Comparison of ENCODE assay signal across 1 cellular context in the genomic region with DNA sequence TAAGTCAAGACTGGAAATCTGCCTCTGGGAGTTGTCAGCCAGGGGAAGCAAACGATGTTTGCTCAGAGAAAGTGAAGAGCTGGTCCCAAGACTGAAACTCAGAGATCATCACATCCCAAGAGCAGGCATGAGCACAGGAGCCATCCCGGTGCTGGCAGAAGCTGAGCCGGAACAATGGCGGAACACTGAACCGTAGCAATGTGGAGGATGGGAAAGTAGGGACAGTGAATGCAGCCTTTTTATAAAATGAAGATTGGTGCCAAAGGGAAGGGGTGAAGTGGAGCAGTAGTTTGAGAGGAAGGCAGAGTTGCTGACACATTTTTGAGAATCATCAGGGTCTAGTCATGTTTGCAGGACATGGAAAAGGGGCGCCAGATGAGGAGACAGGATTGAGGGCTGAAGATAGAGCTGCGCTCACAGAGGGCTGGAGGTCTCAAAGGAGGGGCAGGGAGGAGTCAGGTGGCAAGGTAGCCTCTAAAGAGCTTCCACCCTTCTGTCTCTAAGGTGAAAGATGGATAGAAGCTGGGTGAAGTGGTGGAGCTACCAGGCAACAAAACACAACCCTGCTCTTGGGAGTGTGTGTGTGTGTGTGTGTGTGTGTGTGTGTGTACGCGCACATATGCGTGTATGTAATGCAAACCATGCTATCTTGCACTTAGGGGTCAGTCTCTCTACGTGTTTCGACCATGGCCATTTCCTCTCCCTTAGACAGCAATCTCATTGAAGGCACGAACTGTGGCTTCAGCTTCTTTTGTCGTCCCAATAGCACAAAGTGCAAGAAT.
A peak's percentile ranks its signal among the peaks of the same experiment; 100 is the strongest.
TF ChIP-seq lines count a peak whose summit lies in the region.

No MANE protein-coding gene starts in this region.

TF ChIP-seq in K562, 482 proteins besides CTCF, POLR2A, EP300 and RAD21:
- TF ChIP-seq CBX2 (IDR thresholded peaks at IDR 0.05; ENCODE audit: insufficient read depth, low read length, poor library complexity, severe bottlenecking) (no peak), TEAD1 (CRISPR knock-in tag; IDR thresholded peaks at IDR 0.05) (no peak), BRCA1 (IDR thresholded peaks at IDR 0.05) (no peak), BRCA1 (CRISPR knock-in tag; IDR thresholded peaks at IDR 0.05) (peak; percentile 51; the same call in 1 of the 2 replicates), ZNF764 (CRISPR knock-in tag; IDR thresholded peaks at IDR 0.05; ENCODE audit: low read depth) (no peak), PHB2 (IDR thresholded peaks at IDR 0.05; ENCODE audit: low read depth) (no peak)
- TF ChIP-seq, protein P1, sequence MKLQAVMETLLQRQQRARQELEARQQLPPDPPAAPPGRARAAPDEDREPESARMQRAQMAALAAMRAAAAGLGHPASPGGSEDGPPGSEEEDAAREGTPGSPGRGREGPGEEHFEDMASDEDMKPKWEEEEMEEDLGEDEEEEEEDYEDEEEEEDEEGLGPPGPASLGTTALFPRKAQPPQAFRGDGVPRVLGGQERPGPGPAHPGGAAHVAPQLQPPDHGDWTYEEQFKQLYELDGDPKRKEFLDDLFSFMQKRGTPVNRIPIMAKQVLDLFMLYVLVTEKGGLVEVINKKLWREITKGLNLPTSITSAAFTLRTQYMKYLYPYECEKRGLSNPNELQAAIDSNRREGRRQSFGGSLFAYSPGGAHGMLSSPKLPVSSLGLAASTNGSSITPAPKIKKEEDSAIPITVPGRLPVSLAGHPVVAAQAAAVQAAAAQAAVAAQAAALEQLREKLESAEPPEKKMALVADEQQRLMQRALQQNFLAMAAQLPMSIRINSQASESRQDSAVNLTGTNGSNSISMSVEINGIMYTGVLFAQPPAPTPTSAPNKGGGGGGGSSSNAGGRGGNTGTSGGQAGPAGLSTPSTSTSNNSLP (IDR thresholded peaks at IDR 0.05; ENCODE audit: borderline replicate concordance, low read depth, low read length): no peak
- TF ChIP-seq, protein P2, sequence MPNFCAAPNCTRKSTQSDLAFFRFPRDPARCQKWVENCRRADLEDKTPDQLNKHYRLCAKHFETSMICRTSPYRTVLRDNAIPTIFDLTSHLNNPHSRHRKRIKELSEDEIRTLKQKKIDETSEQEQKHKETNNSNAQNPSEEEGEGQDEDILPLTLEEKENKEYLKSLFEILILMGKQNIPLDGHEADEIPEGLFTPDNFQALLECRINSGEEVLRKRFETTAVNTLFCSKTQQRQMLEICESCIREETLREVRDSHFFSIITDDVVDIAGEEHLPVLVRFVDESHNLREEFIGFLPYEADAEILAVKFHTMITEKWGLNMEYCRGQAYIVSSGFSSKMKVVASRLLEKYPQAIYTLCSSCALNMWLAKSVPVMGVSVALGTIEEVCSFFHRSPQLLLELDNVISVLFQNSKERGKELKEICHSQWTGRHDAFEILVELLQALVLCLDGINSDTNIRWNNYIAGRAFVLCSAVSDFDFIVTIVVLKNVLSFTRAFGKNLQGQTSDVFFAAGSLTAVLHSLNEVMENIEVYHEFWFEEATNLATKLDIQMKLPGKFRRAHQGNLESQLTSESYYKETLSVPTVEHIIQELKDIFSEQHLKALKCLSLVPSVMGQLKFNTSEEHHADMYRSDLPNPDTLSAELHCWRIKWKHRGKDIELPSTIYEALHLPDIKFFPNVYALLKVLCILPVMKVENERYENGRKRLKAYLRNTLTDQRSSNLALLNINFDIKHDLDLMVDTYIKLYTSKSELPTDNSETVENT (CRISPR knock-in tag; IDR thresholded peaks at IDR 0.05): no peak
